In the genomic region with DNA sequence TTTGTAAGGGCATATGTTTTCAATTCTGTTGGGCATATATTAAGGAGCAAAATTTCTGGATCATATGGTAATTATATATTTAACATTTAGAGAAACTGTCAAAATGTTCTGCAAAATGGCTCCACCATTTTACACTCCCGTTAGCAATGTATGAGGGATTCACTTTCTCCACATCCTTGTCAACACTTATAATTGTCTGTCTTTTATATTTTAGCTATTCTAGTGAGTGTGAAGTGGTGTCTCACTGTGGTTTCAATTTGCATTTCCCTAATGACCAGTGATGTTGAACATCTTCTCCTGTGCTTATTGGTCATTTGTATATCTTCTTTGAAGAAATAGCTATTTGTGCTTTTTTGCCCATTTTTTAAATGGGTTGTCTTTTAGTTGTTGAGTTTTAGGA, we compare ENCODE assay signal across 19 cellular contexts.
"Had no signal": no experiment of that assay in that cellular context is flagged by ENCODE, and none has a peak within 500 bp of the region (broad histone marks: within the 10 kb centered on the region; RNA-seq: fewer than 3 reads in every experiment).

No MANE protein-coding gene starts in this region.

- H3K4me1 Mint-ChIP-seq: stimulated activated effector memory CD8-positive, alpha-beta T cell treated with anti-CD3 and anti-CD28 coated beads, Interleukin-12 subunit alpha, Interleukin-12 subunit beta, amount 100 ng/mL, for 72 hours; stimulated activated memory B cell treated with anti-CD40 and anti-IgM and Interleukin-4, amounts not matched to agents 10 μg/mL and 1 μg/mL and 100 μg/mL, for 72 hours; stimulated activated naive B cell treated with anti-CD40 and anti-IgM and Interleukin-4, amounts not matched to agents 10 μg/mL and 1 μg/mL and 100 μg/mL, for 72 hours; stimulated activated naive CD8-positive, alpha-beta T cell treated with anti-CD3 and anti-CD28 coated beads, Interleukin-15, amount 100 ng/mL, for 72 hours had no signal

- H3K27me3 ChIP-seq: stomach, suprapubic skin, testis, thyroid gland, transverse colon, upper lobe of left lung, upper lobe of right lung, uterus, vagina had no signal

- H3K27me3 Mint-ChIP-seq: type B pancreatic cell had no signal

- H3K4me3 Mint-ChIP-seq: stimulated activated effector memory CD8-positive, alpha-beta T cell treated with anti-CD3 and anti-CD28 coated beads, Interleukin-12 subunit alpha, Interleukin-12 subunit beta, amount 100 ng/mL, for 72 hours; stimulated activated memory B cell treated with anti-CD40 and anti-IgM and Interleukin-4, amounts not matched to agents 10 μg/mL and 1 μg/mL and 100 μg/mL, for 72 hours; stimulated activated naive B cell treated with anti-CD40 and anti-IgM and Interleukin-4, amounts not matched to agents 10 μg/mL and 1 μg/mL and 100 μg/mL, for 72 hours; stimulated activated naive CD8-positive, alpha-beta T cell treated with anti-CD3 and anti-CD28 coated beads, Interleukin-15, amount 100 ng/mL, for 72 hours; stimulated activated naive CD8-positive, alpha-beta T cell treated with anti-CD3 and anti-CD28 coated beads, Interleukin-15, Interleukin-2, amounts not matched to agents 100 ng/mL and 50 ng/mL, for 24 hours; type B pancreatic cell had no signal

- H3K36me3 Mint-ChIP-seq: stimulated activated effector memory CD8-positive, alpha-beta T cell treated with anti-CD3 and anti-CD28 coated beads, Interleukin-12 subunit alpha, Interleukin-12 subunit beta, amount 100 ng/mL, for 72 hours; stimulated activated memory B cell treated with anti-CD40 and anti-IgM and Interleukin-4, amounts not matched to agents 10 μg/mL and 1 μg/mL and 100 μg/mL, for 72 hours; stimulated activated naive B cell treated with anti-CD40 and anti-IgM and Interleukin-4, amounts not matched to agents 10 μg/mL and 1 μg/mL and 100 μg/mL, for 72 hours; type B pancreatic cell had no signal

- H3K4me3 ChIP-seq: stomach, suprapubic skin, testis, thoracic aorta, thyroid gland, tibial artery, tibial nerve, transverse colon, upper lobe of left lung, upper lobe of right lung, uterus, vagina had no signal

- H3K9me3 Mint-ChIP-seq: stimulated activated effector memory CD8-positive, alpha-beta T cell treated with anti-CD3 and anti-CD28 coated beads, Interleukin-12 subunit alpha, Interleukin-12 subunit beta, amount 100 ng/mL, for 72 hours; stimulated activated memory B cell treated with anti-CD40 and anti-IgM and Interleukin-4, amounts not matched to agents 10 μg/mL and 1 μg/mL and 100 μg/mL, for 72 hours; stimulated activated naive B cell treated with anti-CD40 and anti-IgM and Interleukin-4, amounts not matched to agents 10 μg/mL and 1 μg/mL and 100 μg/mL, for 72 hours; stimulated activated naive CD8-positive, alpha-beta T cell treated with anti-CD3 and anti-CD28 coated beads, Interleukin-15, amount 100 ng/mL, for 72 hours; stimulated activated naive CD8-positive, alpha-beta T cell treated with anti-CD3 and anti-CD28 coated beads, Interleukin-15, Interleukin-2, amounts not matched to agents 100 ng/mL and 50 ng/mL, for 24 hours; type B pancreatic cell had no signal

- H3K9me3 ChIP-seq: stomach, suprapubic skin, testis, thoracic aorta, thyroid gland, tibial artery, tibial nerve, transverse colon, upper lobe of left lung, upper lobe of right lung, uterus, vagina had no signal

- H3K4me1 ChIP-seq: stomach, suprapubic skin, tibial artery, tibial nerve, transverse colon, upper lobe of left lung, upper lobe of right lung, uterus, vagina had no signal

- H3K36me3 ChIP-seq: stomach, suprapubic skin, thoracic aorta, thyroid gland, tibial artery, tibial nerve, transverse colon, upper lobe of left lung, upper lobe of right lung, uterus, vagina had no signal

- H3K27ac Mint-ChIP-seq: stimulated activated effector memory CD8-positive, alpha-beta T cell treated with anti-CD3 and anti-CD28 coated beads, Interleukin-12 subunit alpha, Interleukin-12 subunit beta, amount 100 ng/mL, for 72 hours; stimulated activated memory B cell treated with anti-CD40 and anti-IgM and Interleukin-4, amounts not matched to agents 10 μg/mL and 1 μg/mL and 100 μg/mL, for 72 hours; stimulated activated naive B cell treated with anti-CD40 and anti-IgM and Interleukin-4, amounts not matched to agents 10 μg/mL and 1 μg/mL and 100 μg/mL, for 72 hours; stimulated activated naive CD8-positive, alpha-beta T cell treated with anti-CD3 and anti-CD28 coated beads, Interleukin-15, amount 100 ng/mL, for 72 hours; stimulated activated naive CD8-positive, alpha-beta T cell treated with anti-CD3 and anti-CD28 coated beads, Interleukin-15, Interleukin-2, amounts not matched to agents 100 ng/mL and 50 ng/mL, for 24 hours; type B pancreatic cell had no signal

- DNase-seq: tibial artery, upper lobe of left lung, uterus had no signal

- FAIRE-seq: urothelium cell line had no signal

- H3K27ac ChIP-seq: stomach, suprapubic skin, testis, thoracic aorta, thyroid gland, tibial artery, tibial nerve, transverse colon, upper lobe of left lung, upper lobe of right lung, uterus, vagina had no signal
